ENCODE assay signal across 8 cellular contexts in genomic region chr4:74531952-74532794, GRCh38.
A peak's percentile ranks its signal among the peaks of the same experiment; 100 is the strongest.
DNase-seq lines count a peak whose midpoint lies in the region; ATAC-seq and TF ChIP-seq lines count a peak whose summit lies in the region.

No MANE protein-coding gene starts in this region.

- POLR2A ChIA-PET in Panc1 (lab: Charles Lee): interaction anchor here (0.6 kb wide), 1 partner anchor 9 kb away, joined by 3 read pairs; no protein-coding TSS in a partner anchor

- H3K36me3 ChIP-seq in Panc1 (ENCODE audit: control insufficient read depth, insufficient read depth, low read length): no peaks in the 10 kb centered on the region

- H3K27ac ChIP-seq in Panc1 (ENCODE audit: low read length): peak overlapping the region; percentile 56; the same call in 1 of the 2 replicates

- in situ Hi-C loops in Panc1 (cut with HindIII; ENCODE audit: low pct_unique_long_range_greater_than_20kb, low sequenced_read_pairs): no loop called here

- BruUV-seq in Panc1 (replicated peaks; lab: Mats Ljungman, UMichigan): no TSS peak

- ATAC-seq in GM19455 (IDR thresholded peaks at IDR 0.05; ENCODE audit: unreplicated experiment) (peak; percentile 91), HG03520 (IDR thresholded peaks at IDR 0.05; ENCODE audit: unreplicated experiment) (peak; percentile 97), Panc1 (0 out of 2 replicates have a peak, but pooled peaks have one; percentile 63)

- no peak overlapping the region for H3K4me3 ChIP-seq in Panc1 (ENCODE audit: low read depth in 2 of 2, low read length in 2 of 2)

- intact Hi-C loops in Panc1 (cut with micrococcal nuclease; ENCODE audit: unreplicated experiment): loop anchor here (2.0 to 10.0 kb wide), 2 partner anchors 143 to 161 kb away; no protein-coding TSS in a partner anchor

- no peaks in the 10 kb centered on the region for H3K27me3 ChIP-seq in Panc1 (ENCODE audit: control insufficient read depth, insufficient read depth, low read length)

- peak; percentile 55 for TF ChIP-seq CTCF in Panc1 (IDR thresholded peaks at IDR 0.05)

- CTCF ChIA-PET in Panc1 (lab: Charles Lee): interaction anchor here (0.7 kb wide), 1 partner anchor 49 kb away, joined by 3 read pairs; no protein-coding TSS in a partner anchor

- DNase-seq in EL (peak; percentile 71), Panc1 (ENCODE audit: low read depth, low spot score) (peak; percentile 75), dermis blood vessel endothelial cell (peak; percentile 93), medulla oblongata (ENCODE audit: extremely low spot score) (peak; percentile 85), NCI-H2196 treated with DMSO at 0.1 percent for 48 hours (lab: John Stamatoyannopoulos, UW; ENCODE audit: unreplicated experiment) (no peak), T-helper 9 cell (no peak)

- no peaks in the 10 kb centered on the region for H3K4me1 ChIP-seq in Panc1 (ENCODE audit: control insufficient read depth, insufficient read depth, low read length)

- no peaks in the 10 kb centered on the region for H3K9me3 ChIP-seq in Panc1 (ENCODE audit: control insufficient read depth, insufficient read depth, low read depth, low read length)

Comparison
In these comparisons a context has a peak if more than half of its experiments do, and no peak if none do; other contexts are left out.
1. DNase-seq: peak in EL (single experiment), Panc1 (single experiment), dermis blood vessel endothelial cell (single experiment) and medulla oblongata (single experiment); none in NCI-H2196 treated with DMSO at 0.1 percent for 48 hours (single experiment) and T-helper 9 cell (single experiment).
2. Peak in every context shown above with its lines, with median percentiles within 50 percentile points of each other: ATAC-seq.